8 cellular contexts compared by ENCODE assay signal in genomic region chr7:148912758-148913541, GRCh38. TPM values are rescaled to one million over a fixed set of nuclear protein-coding genes. Genes with fewer than 3 reads are reported as not detected.
DNase-seq lines count a peak whose midpoint lies in the region; ATAC-seq and TF ChIP-seq lines count a peak whose summit lies in the region.

No MANE protein-coding gene starts in this region.

- no peaks in the 10 kb centered on the region for H3K4me1 ChIP-seq in HEK293 (ENCODE audit: control insufficient read depth, insufficient read depth, low read length)
- H3K4me1 ChIP-seq in Panc1 (ENCODE audit: control insufficient read depth, insufficient read depth, low read length), result peaks cover 22% of the 10 kb centered on the region
- H3K4me1 ChIP-seq in body of pancreas, result no peaks in the 10 kb centered on the region

- no peak for TF ChIP-seq CTCF in HEK293 (tag by site-specific recombination; IDR thresholded peaks at IDR 0.05)
- no peak for TF ChIP-seq CTCF in Panc1 (IDR thresholded peaks at IDR 0.05)
- TF ChIP-seq CTCF in chondrocyte (IDR thresholded peaks at IDR 0.05), result no peak
- TF ChIP-seq CTCF in body of pancreas (IDR thresholded peaks at IDR 0.05), result no peak

- POLR2A ChIA-PET in HEK293 (lab: Yijun Ruan, JAX), result interaction anchor here (0.6 kb wide), 1 partner anchor 30 kb away, joined by 3 read pairs; no protein-coding TSS in a partner anchor
- POLR2A ChIA-PET in Panc1 (lab: Charles Lee), result interaction anchor here (0.6 to 0.7 kb wide), 2 partner anchors 14 to 70 kb away, joined by 3 to 10 read pairs; no protein-coding TSS in a partner anchor

- TF ChIP-seq POLR2A in body of pancreas (IDR thresholded peaks at IDR 0.05), result no peak

- no peaks in the 10 kb centered on the region for H3K36me3 Mint-ChIP-seq in chondrocyte (ENCODE audit: low read depth)

- BruUV-seq in Panc1 (replicated peaks; lab: Mats Ljungman, UMichigan), result no TSS peak

- CTCF ChIA-PET in HEK293 (lab: Yijun Ruan, JAX), result interaction anchor here (0.6 to 0.9 kb wide), 2 partner anchors 161 to 750 kb away, joined by 3 to 4 read pairs; no protein-coding TSS in a partner anchor
- CTCF ChIA-PET in Panc1 (lab: Charles Lee), result no interaction called here

- in situ Hi-C loops in Panc1 (cut with HindIII; ENCODE audit: low pct_unique_long_range_greater_than_20kb, low sequenced_read_pairs), result no loop called here

- DNase-seq in Panc1 (ENCODE audit: low read depth, low spot score) (peak; percentile 20), chondrocyte (ENCODE audit: low spot score) (no peak), cerebellar nuclear complex (lab: John Stamatoyannopoulos, UW) (no peak), body of pancreas (no peak), SW 1271 (lab: John Stamatoyannopoulos, UW) (no peak), T1000 (lab: John Stamatoyannopoulos, UW) (no peak)

- peaks cover 12% of the 10 kb centered on the region for H3K27me3 Mint-ChIP-seq in chondrocyte (ENCODE audit: low read depth)

- intact Hi-C loops in Panc1 (cut with micrococcal nuclease; ENCODE audit: unreplicated experiment) (no loop called here), body of pancreas (cut with DNase I) (no loop called here)

- H3K27ac Mint-ChIP-seq in chondrocyte (ENCODE audit: unreplicated experiment), result peak overlapping the region; percentile 57

- no peak overlapping the region for H3K27ac ChIP-seq in HEK293 (ENCODE audit: extremely low read depth, low read depth, low read length)
- no peak overlapping the region for H3K27ac ChIP-seq in Panc1 (ENCODE audit: low read length)
- no peak overlapping the region for H3K27ac ChIP-seq in body of pancreas

- H3K27me3 ChIP-seq in Panc1 (ENCODE audit: control insufficient read depth, insufficient read depth, low read length) (no peaks in the 10 kb centered on the region), body of pancreas (no peaks in the 10 kb centered on the region)

- H3K9me3 ChIP-seq in HEK293 (ENCODE audit: control insufficient read depth, insufficient read depth, low read depth, low read length) (no peaks in the 10 kb centered on the region), Panc1 (ENCODE audit: control insufficient read depth, insufficient read depth, low read depth, low read length) (no peaks in the 10 kb centered on the region), body of pancreas (no peaks in the 10 kb centered on the region)

- H3K4me3 Mint-ChIP-seq in chondrocyte (ENCODE audit: unreplicated experiment), result no peak overlapping the region

- WGBS in body of pancreas, 2 donors, result 61 to 63% methylated on average over 8 of the region's 8 CpGs

- ATAC-seq in GM18498 (IDR thresholded peaks at IDR 0.05; ENCODE audit: unreplicated experiment) (peak; percentile 48), Panc1 (no peak), body of pancreas (no peak)

- no peaks in the 10 kb centered on the region for H3K36me3 ChIP-seq in HEK293 (ENCODE audit: control insufficient read depth in 2 of 2, insufficient read depth in 1 of 2, low read length in 2 of 2)
- H3K36me3 ChIP-seq in Panc1 (ENCODE audit: control insufficient read depth, insufficient read depth, low read length), result no peaks in the 10 kb centered on the region
- no peaks in the 10 kb centered on the region for H3K36me3 ChIP-seq in body of pancreas (replicated peaks in 1 of 2; ENCODE audit: insufficient read depth in 1 of 2, low read depth in 2 of 2)

- no peaks in the 10 kb centered on the region for H3K9me3 Mint-ChIP-seq in chondrocyte (ENCODE audit: low read depth)

- no peak overlapping the region for H3K4me3 ChIP-seq in HEK293 (ENCODE audit: low read depth, low read length)
- H3K4me3 ChIP-seq in Panc1 (ENCODE audit: low read depth in 2 of 2, low read length in 2 of 2), result no peak overlapping the region
- H3K4me3 ChIP-seq in body of pancreas, result no peak overlapping the region

- H3K4me1 Mint-ChIP-seq in chondrocyte (ENCODE audit: low read depth), result peaks cover 42% of the 10 kb centered on the region

TF ChIP-seq in HEK293, 187 proteins besides CTCF, POLR2A, EP300 and RAD21:
- TF ChIP-seq MYNN (tag by site-specific recombination; IDR thresholded peaks at IDR 0.05; ENCODE audit: borderline replicate concordance) (peak; percentile 44; the same call in 1 of the 2 replicates), ZNF157 (tag by site-specific recombination; IDR thresholded peaks at IDR 0.05) (no peak), PRDM6 (tag by site-specific recombination; IDR thresholded peaks at IDR 0.05) (peak; percentile 26; the same call in 1 of the 2 replicates), ZNF561 (tag by site-specific recombination; IDR thresholded peaks at IDR 0.05; ENCODE audit: borderline replicate concordance) (no peak), ZNF677 (tag by site-specific recombination; IDR thresholded peaks at IDR 0.05) (no peak), ZNF514 (tag by site-specific recombination; IDR thresholded peaks at IDR 0.05) (no peak), ZNF639 (tag by site-specific recombination; IDR thresholded peaks at IDR 0.05) (peak; percentile 32; the same call in 1 of the 2 replicates), ZNF830 (tag by site-specific recombination; IDR thresholded peaks at IDR 0.05; ENCODE audit: low read depth) (no peak), ZNF530 (tag by site-specific recombination; IDR thresholded peaks at IDR 0.05; ENCODE audit: low read depth) (no peak), ZNF335 (tag by site-specific recombination; conservative IDR thresholded peaks at IDR 0.05) (peak; percentile 43; the same call in 1 of the 2 replicates), PRDM1 (tag by site-specific recombination; IDR thresholded peaks at IDR 0.05) (peak; percentile 42), ZEB2 (tag by site-specific recombination; IDR thresholded peaks at IDR 0.05) (peak; percentile 60), ZNF184 (tag by site-specific recombination; IDR thresholded peaks at IDR 0.05) (0 out of 2 replicates have a peak, but pooled peaks have one; percentile 15), ZNF26 (tag by site-specific recombination; IDR thresholded peaks at IDR 0.05) (no peak), ZNF366 (tag by site-specific recombination; conservative IDR thresholded peaks at IDR 0.05) (0 out of 2 replicates have a peak, but pooled peaks have one; percentile 16), ZBTB10 (tag by site-specific recombination; IDR thresholded peaks at IDR 0.05) (no peak)

RNA-seq across cellular contexts. Expression of gene EZH2, which starts 28.9 kb away (rescaled TPM):
- 38.3 TPM for total RNA-seq in Panc1 (2021; ENCODE audit: unreplicated experiment)
- polyA plus RNA-seq in Panc1 (2012; ENCODE audit: insufficient read length), result 14.6 TPM
- total RNA-seq in chondrocyte, result 10.6 to 11.0 TPM (median 10.6 TPM) in 3 replicates
- total RNA-seq in body of pancreas, result 1 to 10 TPM; 3.4 to 4.0 TPM
